8 cellular contexts compared by ENCODE assay signal in the genomic region with DNA sequence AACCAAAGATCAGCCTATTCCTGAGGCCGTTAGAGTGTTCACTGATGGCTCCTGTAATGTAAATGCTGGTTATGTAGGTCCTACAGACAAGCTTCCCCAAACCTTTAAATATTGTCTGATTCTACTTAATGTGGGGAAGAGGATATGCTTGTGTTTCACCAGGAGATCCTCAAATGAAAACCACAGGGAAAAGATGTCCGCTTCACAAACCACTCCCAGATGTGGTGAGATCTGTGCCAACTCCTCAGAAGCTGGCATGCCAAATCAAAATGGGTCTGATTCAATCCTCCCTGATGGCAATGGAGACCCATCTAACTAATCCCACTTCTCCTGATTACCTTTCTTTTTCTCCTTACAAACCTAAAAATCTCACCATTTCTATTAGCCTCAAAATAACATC. TPM values are rescaled to one million over a fixed set of nuclear protein-coding genes. Genes with fewer than 3 reads are reported as not detected.
"Had no signal": no experiment of that assay in that cellular context is flagged by ENCODE, and none has a peak within 500 bp of the region (broad histone marks: within the 10 kb centered on the region; RNA-seq: fewer than 3 reads in every experiment).

No MANE protein-coding gene starts in this region.

RNA-seq across cellular contexts. Expression of a gene that starts 15.5 kb away (rescaled TPM):
- total RNA-seq: activated B cell treated with CpG ODN at 0.5 μM for 24 hours; activated CD4-positive, alpha-beta memory T cell treated with anti-CD3 and anti-CD28 coated beads for 36 hours; activated T-cell treated with anti-CD3 and anti-CD28 coated beads, Interleukin-2, amount 50 U/mL, for 72 hours; activated T-helper 1 cell treated with anti-CD3 and anti-CD28 coated beads, Interleukin-12 subunit alpha, Interleukin-12 subunit beta, Interleukin-2, Interleukin-4 antibody, amounts not matched to agents 30 ng/mL and 10 ng/mL and 1 ng/mL, durations not matched to agents 14 hours and 24 hours and 36 hours; activated T-helper 17 cell treated with anti-CD3 and anti-CD28 coated beads, Interleukin-2, amount 50 U/mL, for 72 hours; aorta; astrocyte; cardiac septum had no signal
